7 cellular contexts compared by ENCODE assay signal in genomic region chr7:27457120-27457519, GRCh38.
DNase-seq lines count a peak whose midpoint lies in the region; ATAC-seq, FAIRE-seq and TF ChIP-seq lines count a peak whose summit lies in the region.
"Not testable (repeated sequence)": the region's sequence is repeated elsewhere in the genome, so short reads cannot be mapped to it uniquely, and the experiment has no call there.

No MANE protein-coding gene starts in this region.

- POLR2A ChIA-PET in K562 (lab: Yijun Ruan, JAX), result not testable (repeated sequence)

- H3K79me2 ChIP-seq in K562 (ENCODE audit: control insufficient read depth, insufficient read depth, low read length); trophoblast cell (ENCODE audit: control insufficient read depth, insufficient read depth, low read length, poor library complexity): not testable (repeated sequence)

- H3K18ac ChIP-seq in trophoblast cell (ENCODE audit: low read length), result not testable (repeated sequence)

- not testable (repeated sequence) for H3K9ac ChIP-seq in K562 (ENCODE audit: insufficient read depth in 1 of 2, low read depth in 2 of 2, low read length in 2 of 2); trophoblast cell (ENCODE audit: low read length)

- H3K4ac ChIP-seq in trophoblast cell (ENCODE audit: low read depth, low read length), result not testable (repeated sequence)

- not testable (repeated sequence) for H4K8ac ChIP-seq in trophoblast cell (ENCODE audit: low read depth, low read length)

- H3K4me2 ChIP-seq in K562 (ENCODE audit: insufficient read depth, low read length); trophoblast cell (ENCODE audit: low read length): not testable (repeated sequence)

- not testable (repeated sequence) for H4K12ac ChIP-seq in trophoblast cell (ENCODE audit: low read depth, low read length)

- not testable (repeated sequence) for TF ChIP-seq CTCF in K562 (IDR thresholded peaks at IDR 0.05 in 2 of 3, conservative IDR thresholded peaks at IDR 0.05 in 1 of 3; ENCODE audit: insufficient read depth in 2 of 3, low read depth in 1 of 3, low read length in 3 of 3); fibroblast of pulmonary artery (IDR thresholded peaks at IDR 0.05; ENCODE audit: low read length, missing control alignments)

- H2AFZ ChIP-seq in K562 (ENCODE audit: low read depth, low read length); trophoblast cell (ENCODE audit: insufficient read depth, low read length, poor library complexity): not testable (repeated sequence)

- WGBS in K562 (ENCODE audit: insufficient coverage, low coverage, missing lambda C conversion rate), result 16% methylated on average over 13 of the region's 16 CpGs
- no CpG with 5 or more reads among the region's 16 CpGs for WGBS in trophoblast cell (ENCODE audit: extremely low coverage, insufficient coverage, insufficient read length)
- 71 to 75% methylated on average over 16 of the region's 16 CpGs for WGBS in aorta, 2 donors

- H2BK5ac ChIP-seq in trophoblast cell (ENCODE audit: low read depth, low read length, poor library complexity), result not testable (repeated sequence)

- ATAC-seq in K562, result peak; percentile 44
- ATAC-seq in Right ventricle myocardium superior (ENCODE audit: poor library complexity), result peak; percentile 56
- ATAC-seq in left cardiac atrium, result peak; percentile 42 to 61
- peak; percentile 44 for ATAC-seq in aorta (ENCODE audit: low FRiP score)

- not testable (repeated sequence) for H3K9me3 ChIP-seq in K562 (replicated peaks; ENCODE audit: control insufficient read depth, insufficient read depth, low read depth, low read length); trophoblast cell (ENCODE audit: insufficient read depth, low read depth, low read length); aorta (ENCODE audit: control insufficient read depth, low read length)

- not testable (repeated sequence) for FAIRE-seq in K562 (lab: Jason Lieb, UNC)

- TF ChIP-seq RAD21 in K562 (CRISPR knock-in tag; conservative IDR thresholded peaks at IDR 0.05 in 1 of 2, IDR thresholded peaks at IDR 0.05 in 1 of 2), result not testable (repeated sequence)

- not testable (repeated sequence) for H2BK120ac ChIP-seq in trophoblast cell (ENCODE audit: insufficient read depth, low read length, poor library complexity)

- intact Hi-C loops in K562 (cut with micrococcal nuclease); Right ventricle myocardium superior (cut with DNase I); left cardiac atrium (cut with DNase I); aorta (cut with DNase I): not testable (repeated sequence)

- not testable (repeated sequence) for H3K4me1 ChIP-seq in K562 (replicated peaks in 1 of 2; ENCODE audit: control insufficient read depth in 2 of 2, insufficient read depth in 2 of 2, low read length in 2 of 2); trophoblast cell (ENCODE audit: control insufficient read depth in 1 of 2, insufficient read depth in 2 of 2, low read length in 2 of 2); aorta (ENCODE audit: control insufficient read depth in 1 of 2, insufficient read depth in 2 of 2, low read length in 2 of 2)

- not testable (repeated sequence) for TF ChIP-seq POLR2A in K562 (conservative IDR thresholded peaks at IDR 0.05)

- in situ Hi-C loops in K562 (cut with MboI), result not testable (repeated sequence)

- CTCF ChIA-PET in K562 (lab: Yijun Ruan, JAX; ENCODE audit: low intra/inter-chr PET ratio), result not testable (repeated sequence)

- H3K36me3 ChIP-seq in K562 (ENCODE audit: control insufficient read depth, insufficient read depth, low read length); trophoblast cell (ENCODE audit: control insufficient read depth in 1 of 2, insufficient read depth in 2 of 2, low read length in 2 of 2); aorta (ENCODE audit: control insufficient read depth in 1 of 2, insufficient read depth in 2 of 2, low read length in 1 of 2): not testable (repeated sequence)

- H2AK5ac ChIP-seq in trophoblast cell (ENCODE audit: low read length), result not testable (repeated sequence)

- not testable (repeated sequence) for H3K27me3 ChIP-seq in K562 (ENCODE audit: control insufficient read depth in 2 of 2, insufficient read depth in 2 of 2, low read length in 2 of 2); trophoblast cell (ENCODE audit: insufficient read depth, low read length); aorta (ENCODE audit: control insufficient read depth in 1 of 2, insufficient read depth in 2 of 2, low read length in 1 of 2)

- not testable (repeated sequence) for H3K23ac ChIP-seq in trophoblast cell (ENCODE audit: low read length)

- not testable (repeated sequence) for H3K27ac ChIP-seq in K562 (ENCODE audit: extremely low read depth, low read depth, low read length); trophoblast cell (ENCODE audit: low read depth, low read length); aorta (ENCODE audit: low read depth in 1 of 2, low read length in 2 of 2)

- H3K79me1 ChIP-seq in trophoblast cell (ENCODE audit: low read length), result not testable (repeated sequence)

- not testable (repeated sequence) for H3K9me1 ChIP-seq in K562 (ENCODE audit: control insufficient read depth, insufficient read depth, low read length)

- H3K4me3 ChIP-seq in K562; trophoblast cell (ENCODE audit: low read depth, low read length); aorta (ENCODE audit: low read length in 2 of 2): not testable (repeated sequence)
- H3K4me3 ChIP-seq in fibroblast of pulmonary artery (replicated peaks; ENCODE audit: low read depth, low read length), result peak overlapping the region; percentile 22

- H4K20me1 ChIP-seq in K562 (replicated peaks; ENCODE audit: control insufficient read depth, insufficient read depth, low read length), result not testable (repeated sequence)

- H3K14ac ChIP-seq in trophoblast cell (ENCODE audit: low read length), result not testable (repeated sequence)

- BruUV-seq in K562 (replicated peaks; lab: Mats Ljungman, UMichigan), result not testable (repeated sequence)

- not testable (repeated sequence) for TF ChIP-seq EP300 in K562 (IDR thresholded peaks at IDR 0.05; ENCODE audit: low read length)

- H2BK12ac ChIP-seq in trophoblast cell (ENCODE audit: low read length), result peak overlapping the region; percentile 67

- peak overlapping the region; percentile 76 for H4K91ac ChIP-seq in trophoblast cell (ENCODE audit: low read depth, low read length)

- DNase-seq in K562 (ENCODE audit: extremely low read depth in 1 of 4, low spot score in 3 of 4); Right ventricle myocardium superior; trophoblast cell; aorta: not testable (repeated sequence)
- peak; percentile 11 for DNase-seq in fibroblast of pulmonary artery (ENCODE audit: low read depth)
- peak; percentile 22 for DNase-seq in left cardiac atrium
- DNase-seq in midbrain (lab: John Stamatoyannopoulos, UW), result peak; percentile 2

TF ChIP-seq in K562, 482 proteins besides CTCF, POLR2A, EP300 and RAD21:
- 0 out of 2 replicates have a peak, but pooled peaks have one; percentile 7 for TF ChIP-seq ZNF316 (IDR thresholded peaks at IDR 0.05)
TF ChIP-seq in K562: peak in this region for 1; not testable (repeated sequence) for 481.
